ENCODE assay signal across 8 cellular contexts in genomic region chr17:42193216-42194132, GRCh38. TPM values are rescaled to one million over a fixed set of nuclear protein-coding genes. Genes with fewer than 3 reads are reported as not detected.
DNase-seq lines count a peak whose midpoint lies in the region; ATAC-seq, FAIRE-seq and TF ChIP-seq lines count a peak whose summit lies in the region.

No MANE protein-coding gene starts in this region.

- no peaks in the 10 kb centered on the region for H3K9me3 ChIP-seq in A549
- H3K9me3 ChIP-seq in mammary epithelial cell (replicated peaks; ENCODE audit: insufficient read depth, low read length) = no peaks in the 10 kb centered on the region
- no peaks in the 10 kb centered on the region for H3K9me3 ChIP-seq in mucosa of stomach (ENCODE audit: control insufficient read depth, low read length)

- WGBS in A549 (ENCODE audit: missing lambda C conversion rate) = 62% methylated on average over 15 of the region's 15 CpGs
- WGBS in mammary epithelial cell (ENCODE audit: low coverage, missing lambda C conversion rate) = 63% methylated on average over 12 of the region's 15 CpGs

- H3K36me3 ChIP-seq in mammary epithelial cell (ENCODE audit: insufficient read depth, low read length) (no peaks in the 10 kb centered on the region), mucosa of stomach (ENCODE audit: control insufficient read depth, insufficient read depth, low read length) (no peaks in the 10 kb centered on the region)

- no peaks in the 10 kb centered on the region for H4K20me1 ChIP-seq in mammary epithelial cell (ENCODE audit: insufficient read depth, low read length)

- CTCF ChIA-PET in A549 (lab: Yijun Ruan, JAX) = interaction anchor here (0.6 to 6.7 kb wide), 10 partner anchors 8 to 170 kb away, joined by 3 to 76 read pairs (median 4); partner anchors contain the start of genes HCRT and KCNH4
- CTCF ChIA-PET in mammary epithelial cell (lab: Charles Lee; ENCODE audit: low non-redundant PET) = no interaction called here

- H3K27me3 ChIP-seq in mammary epithelial cell (ENCODE audit: insufficient read depth, low read length) (no peaks in the 10 kb centered on the region), mucosa of stomach (ENCODE audit: control insufficient read depth, insufficient read depth, low read length) (no peaks in the 10 kb centered on the region)

- H3K4me1 ChIP-seq in A549 (peaks cover 8% of the 10 kb centered on the region; the same call in 2 of the 3 replicates), mammary epithelial cell (ENCODE audit: insufficient read depth, low read length) (no peaks in the 10 kb centered on the region), mucosa of stomach (ENCODE audit: control insufficient read depth, insufficient read depth, low read length) (peaks cover 17% of the 10 kb centered on the region)

- BruUV-seq in mammary epithelial cell (replicated peaks; lab: Mats Ljungman, UMichigan) = no TSS peak

- H3K4me3 ChIP-seq in A549 = peak overlapping the region; percentile 79
- peak overlapping the region; percentile 55 to 90 (median 70) for H3K4me3 ChIP-seq in mammary epithelial cell (replicated peaks in 1 of 3; ENCODE audit: insufficient read depth in 1 of 3, low read depth in 2 of 3, low read length in 3 of 3)
- peak overlapping the region; percentile 97 for H3K4me3 ChIP-seq in mucosa of stomach (ENCODE audit: low read length)

- POLR2A ChIA-PET in A549 (lab: Yijun Ruan, JAX) = no interaction called here

- ATAC-seq in A549 (peak in 1 of 2 experiments; percentile 28; a peak in 3 of 6 replicates), HG03095 (IDR thresholded peaks at IDR 0.05; ENCODE audit: unreplicated experiment) (peak; percentile 9)

- H2AFZ ChIP-seq in mammary epithelial cell (ENCODE audit: low read depth, low read length) = peak overlapping the region; percentile 99

- intact Hi-C loops in mammary epithelial cell (cut with micrococcal nuclease) = no loop called here

- H3K4me2 ChIP-seq in A549 (peak overlapping the region; percentile 88), mammary epithelial cell (ENCODE audit: insufficient read depth, low read depth, low read length) (peak overlapping the region; percentile 81)

- no peaks in the 10 kb centered on the region for H3K79me2 ChIP-seq in mammary epithelial cell (ENCODE audit: insufficient read depth, low read length)

- dilution Hi-C loops in mammary epithelial cell (cut with HindIII; ENCODE audit: low sequenced_read_pairs) = no loop called here

- TF ChIP-seq EP300 in A549 (IDR thresholded peaks at IDR 0.05) = no peak

- H3K27ac ChIP-seq in A549 (peak overlapping the region; percentile 91 to 94), mammary epithelial cell (ENCODE audit: insufficient read depth, low read depth, low read length) (no peak overlapping the region)

- H3K9ac ChIP-seq in mammary epithelial cell (ENCODE audit: insufficient read depth, low read length) (no peak overlapping the region), mucosa of stomach (ENCODE audit: low read length) (peak overlapping the region; percentile 86)

- no peak for DNase-seq in A549 (ENCODE audit: low read depth in 1 of 2, low spot score in 1 of 2)
- no peak for DNase-seq in mammary epithelial cell
- no peak for DNase-seq in SK-N-DZ (ENCODE audit: low spot score)
- no peak for DNase-seq in NCI-H1092 (lab: John Stamatoyannopoulos, UW)
- DNase-seq in SKM-1 (lab: John Stamatoyannopoulos, UW; ENCODE audit: unreplicated experiment) = no peak
- DNase-seq in amygdala (lab: John Stamatoyannopoulos, UW) = no peak

- no peak for FAIRE-seq in A549 (lab: Jason Lieb, UNC)

- in situ Hi-C loops in mammary epithelial cell (cut with MboI; ENCODE audit: low sequenced_read_pairs in 2 of 2) = no loop called here

- no peak for TF ChIP-seq POLR2A in A549 (IDR thresholded peaks at IDR 0.05; ENCODE audit: low read length)

- no peak for TF ChIP-seq CTCF in A549 (IDR thresholded peaks at IDR 0.05)
- TF ChIP-seq CTCF in mammary epithelial cell (conservative IDR thresholded peaks at IDR 0.05 in 1 of 2, IDR thresholded peaks at IDR 0.05 in 1 of 2; ENCODE audit: extremely low read depth in 1 of 2, insufficient read depth in 1 of 2, low read depth in 1 of 2, low read length in 2 of 2) = no peak

- TF ChIP-seq RAD21 in A549 (conservative IDR thresholded peaks at IDR 0.05 in 1 of 2, IDR thresholded peaks at IDR 0.05 in 1 of 2) = no peak

TF ChIP-seq in A549, 52 proteins besides CTCF, POLR2A, EP300 and RAD21:
- no peak for TF ChIP-seq ESRRA (IDR thresholded peaks at IDR 0.05; ENCODE audit: borderline replicate concordance, low read length)
- no peak for TF ChIP-seq NR3C1 (IDR thresholded peaks at IDR 0.05)
- no peak for TF ChIP-seq GATA3 (IDR thresholded peaks at IDR 0.05; ENCODE audit: borderline replicate concordance)
- TF ChIP-seq ZFP36 (IDR thresholded peaks at IDR 0.05; ENCODE audit: borderline replicate concordance, partially characterized antibody) = no peak
- TF ChIP-seq JUN (IDR thresholded peaks at IDR 0.05) = no peak
- TF ChIP-seq CEBPB (IDR thresholded peaks at IDR 0.05) = no peak
- no peak for TF ChIP-seq CHD4 (IDR thresholded peaks at IDR 0.05; ENCODE audit: borderline replicate concordance)

RNA-seq across cellular contexts. Expression of gene GHDC, which starts 0.8 kb away (rescaled TPM):
- 12.3 and 14.2 TPM in 2 replicates for polyA plus RNA-seq in A549 (2011; rRNA removed)
- polyA plus RNA-seq in A549 (2012; cell fraction: cytosol; rRNA removed) = 10.2 and 15.0 TPM in 2 replicates
- 32.5 and 54.6 TPM in 2 replicates for polyA plus RNA-seq in A549 (2012; cell fraction: nucleus; rRNA removed)
- 19.4 to 25.7 TPM (median 23.4 TPM) in 3 replicates for polyA plus RNA-seq in A549 (2017; fragmentation: RNase III; extraction: RNeasy Plus Mini Kit Qiagen cat#74134 plus additional on column Dnase treatment)
- polyA minus RNA-seq in A549 (2011; rRNA and poly(A)+ RNA removed) = 13.2 and 13.7 TPM in 2 replicates
- 10 to 100 TPM; 10.9 to 24.8 TPM for total RNA-seq in mammary epithelial cell
- 7.6 TPM for polyA plus RNA-seq in mammary epithelial cell
- 3.0 TPM for polyA minus RNA-seq in mammary epithelial cell
- 38.9 and 58.1 TPM in 2 replicates for polyA plus RNA-seq in SK-N-DZ (2014; cell fraction: cytosol; rRNA removed)
- 111 and 145 TPM in 2 replicates for polyA plus RNA-seq in SK-N-DZ (2014; cell fraction: nucleus; rRNA removed)

RNA-seq across cellular contexts. Expression of gene HCRT, which starts 8.2 kb away (rescaled TPM):
- polyA plus RNA-seq in A549 (2011; rRNA removed) (not detected in 2 replicates), A549 (2017; fragmentation: RNase III; extraction: RNeasy Plus Mini Kit Qiagen cat#74134 plus additional on column Dnase treatment) (0.18 TPM in 1 of 3 replicates, not detected in the others), mammary epithelial cell (not detected)
- polyA plus RNA-seq in A549 (2012; cell fraction: cytosol; rRNA removed) = not detected in 2 replicates
- not detected in 2 replicates for polyA plus RNA-seq in A549 (2012; cell fraction: nucleus; rRNA removed)
- not detected in 2 replicates for polyA minus RNA-seq in A549 (2011; rRNA and poly(A)+ RNA removed)
- not detected for total RNA-seq in mammary epithelial cell
- not detected for polyA minus RNA-seq in mammary epithelial cell
- polyA plus RNA-seq in SK-N-DZ (2014; cell fraction: cytosol; rRNA removed) = 5.2 and 24.4 TPM in 2 replicates
- 3.8 and 17.4 TPM in 2 replicates for polyA plus RNA-seq in SK-N-DZ (2014; cell fraction: nucleus; rRNA removed)

RNA-seq across cellular contexts. Expression of gene KCNH4, which starts 12.5 kb away (rescaled TPM):
- polyA plus RNA-seq in A549 (2011; rRNA removed) = 0.24 and 0.25 TPM in 2 replicates
- 0.65 and 0.91 TPM in 2 replicates for polyA plus RNA-seq in A549 (2012; cell fraction: cytosol; rRNA removed)
- polyA plus RNA-seq in A549 (2012; cell fraction: nucleus; rRNA removed) = 2.0 TPM in 2 replicates
- 0.37 to 0.40 TPM (median 0.39 TPM) in 3 replicates for polyA plus RNA-seq in A549 (2017; fragmentation: RNase III; extraction: RNeasy Plus Mini Kit Qiagen cat#74134 plus additional on column Dnase treatment)
- 0.68 and 0.74 TPM in 2 replicates for polyA minus RNA-seq in A549 (2011; rRNA and poly(A)+ RNA removed)
- not detected for total RNA-seq in mammary epithelial cell
- 0.01 TPM for polyA plus RNA-seq in mammary epithelial cell
- polyA minus RNA-seq in mammary epithelial cell = 1.7 TPM
- polyA plus RNA-seq in SK-N-DZ (2014; cell fraction: cytosol; rRNA removed) = 4.0 TPM in 2 replicates
- polyA plus RNA-seq in SK-N-DZ (2014; cell fraction: nucleus; rRNA removed) = 8.6 and 10.0 TPM in 2 replicates

RNA-seq across cellular contexts. Expression of gene RAB5C, which starts 38.7 kb away (rescaled TPM):
- polyA plus RNA-seq in A549 (2011; rRNA removed) (171 and 179 TPM in 2 replicates), A549 (2017; fragmentation: RNase III; extraction: RNeasy Plus Mini Kit Qiagen cat#74134 plus additional on column Dnase treatment) (217 to 229 TPM (median 222 TPM) in 3 replicates), mammary epithelial cell (176 TPM)
- polyA plus RNA-seq in A549 (2012; cell fraction: cytosol; rRNA removed) = 325 and 406 TPM in 2 replicates
- polyA plus RNA-seq in A549 (2012; cell fraction: nucleus; rRNA removed) = 250 and 251 TPM in 2 replicates
- polyA minus RNA-seq in A549 (2011; rRNA and poly(A)+ RNA removed) = 96.3 and 96.5 TPM in 2 replicates
- total RNA-seq in mammary epithelial cell = 100 to 1,000 TPM in 1 of 2 donors, 10 to 100 TPM in 1; 98.4 to 135 TPM
- 114 TPM for polyA minus RNA-seq in mammary epithelial cell
- polyA plus RNA-seq in SK-N-DZ (2014; cell fraction: cytosol; rRNA removed) = 88.1 and 90.3 TPM in 2 replicates
- polyA plus RNA-seq in SK-N-DZ (2014; cell fraction: nucleus; rRNA removed) = 51.0 and 78.7 TPM in 2 replicates
